8 cellular contexts compared by ENCODE assay signal in the genomic region with DNA sequence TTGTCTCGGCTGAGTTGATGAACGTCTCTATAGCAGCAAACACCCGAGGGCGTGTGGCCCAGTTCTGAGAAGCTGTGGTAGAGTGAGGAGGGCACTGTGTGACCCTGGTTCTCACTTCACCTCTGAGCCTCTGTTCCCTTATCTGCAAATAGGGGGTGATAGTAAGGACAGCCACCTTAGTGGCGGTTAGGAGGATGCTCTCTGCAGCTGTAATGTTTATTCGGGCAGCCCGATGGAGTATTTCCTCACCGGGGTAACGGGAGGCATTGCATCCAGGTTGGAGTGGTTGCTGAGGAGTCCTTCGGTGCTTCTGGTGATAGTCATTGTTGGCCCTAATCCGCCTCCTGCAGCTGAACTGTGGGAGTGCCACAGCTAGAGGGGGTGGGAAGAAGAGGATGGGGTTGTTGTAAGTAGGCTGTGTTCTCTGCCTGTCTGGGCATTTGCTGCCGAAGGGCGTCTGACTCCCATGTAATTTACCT. TPM values are rescaled to one million over a fixed set of nuclear protein-coding genes. Genes with fewer than 3 reads are reported as not detected.
DNase-seq lines count a peak whose midpoint lies in the region; ATAC-seq and TF ChIP-seq lines count a peak whose summit lies in the region.

No MANE protein-coding gene starts in this region.

- H3K79me2 ChIP-seq in neural cell (replicated peaks; ENCODE audit: insufficient read depth, low read length) = peaks cover 93% of the 10 kb centered on the region

- H3K4me2 ChIP-seq in neural cell (ENCODE audit: low read length) = no peak overlapping the region

- DNase-seq in AG09319 (ENCODE audit: extremely low read depth, low read depth) = no peak
- DNase-seq in LNCaP clone FGC (ENCODE audit: low read depth) = no peak
- DNase-seq in activated T-cell treated with anti-CD3 and anti-CD28 coated beads, Interleukin-2, amount 50 U/mL, for 72 hours = peak; percentile 37 to 42
- peak; percentile 57 for DNase-seq in fibroblast of gingiva (ENCODE audit: low read depth)
- DNase-seq in HPDE6-E6E7 (ENCODE audit: extremely low spot score) = no peak
- DNase-seq in HuH-7.5 (ENCODE audit: low spot score) = no peak

- no peak overlapping the region for H3K27ac ChIP-seq in neural cell (ENCODE audit: low read length)

- H3F3A ChIP-seq in neural cell (ENCODE audit: insufficient read depth, low read length, poor library complexity, severe bottlenecking) = no peaks in the 10 kb centered on the region

- H4K20me1 ChIP-seq in neural cell (ENCODE audit: insufficient read depth) = peaks cover 65% of the 10 kb centered on the region

- peak overlapping the region; percentile 84 to 86 for H3K4me3 Mint-ChIP-seq in activated T-cell treated with anti-CD3 and anti-CD28 coated beads, Interleukin-2, amount 50 U/mL, for 72 hours

- H3K4me3 ChIP-seq in LNCaP clone FGC (ENCODE audit: low read depth, low read length) (peak overlapping the region; percentile 30), neural cell (ENCODE audit: low read length) (peak overlapping the region; percentile 37)

- TF ChIP-seq CTCF in AG09319 (IDR thresholded peaks at IDR 0.05; ENCODE audit: low read depth, low read length) (peak; percentile 38), LNCaP clone FGC (IDR thresholded peaks at IDR 0.05; ENCODE audit: control insufficient read depth, extremely low read depth, insufficient read depth) (peak; percentile 27), neural cell (IDR thresholded peaks at IDR 0.05; ENCODE audit: poor library complexity, severe bottlenecking) (peak; percentile 24)

- no peaks in the 10 kb centered on the region for H3K9me3 Mint-ChIP-seq in activated T-cell treated with anti-CD3 and anti-CD28 coated beads, Interleukin-2, amount 50 U/mL, for 72 hours

- H3K9me2 ChIP-seq in neural cell (ENCODE audit: insufficient read depth, low read length) = no peaks in the 10 kb centered on the region

- H3K36me3 Mint-ChIP-seq in activated T-cell treated with anti-CD3 and anti-CD28 coated beads, Interleukin-2, amount 50 U/mL, for 72 hours (ENCODE audit: insufficient read depth in 2 of 2) = peaks cover 0 to 11% of the 10 kb centered on the region in 2 donors

- no peak overlapping the region for H2AFZ ChIP-seq in neural cell (ENCODE audit: low read depth, low read length)

- no peaks in the 10 kb centered on the region for H3K9me3 ChIP-seq in neural cell (ENCODE audit: low read length)

- peaks cover 96% of the 10 kb centered on the region for H3K4me1 Mint-ChIP-seq in activated T-cell treated with anti-CD3 and anti-CD28 coated beads, Interleukin-2, amount 50 U/mL, for 72 hours (ENCODE audit: low read depth)

- no peaks in the 10 kb centered on the region for H3K27me3 Mint-ChIP-seq in activated T-cell treated with anti-CD3 and anti-CD28 coated beads, Interleukin-2, amount 50 U/mL, for 72 hours (ENCODE audit: low read depth)

- TF ChIP-seq RAD21 in neural cell (conservative IDR thresholded peaks at IDR 0.05) = no peak

- no peaks in the 10 kb centered on the region for H3K27me3 ChIP-seq in neural cell (ENCODE audit: insufficient read depth, low read depth, low read length)

- no peaks in the 10 kb centered on the region for H3K36me3 ChIP-seq in neural cell (ENCODE audit: insufficient read depth, low read length)

- ATAC-seq in activated T-cell treated with anti-CD3 and anti-CD28 coated beads, Interleukin-2, amount 50 U/mL, for 72 hours (replicated peaks in 1 of 2) = peak; percentile 46 to 55
- ATAC-seq in GM19397 (IDR thresholded peaks at IDR 0.05; ENCODE audit: unreplicated experiment) = no peak

- H3K9ac ChIP-seq in neural cell (ENCODE audit: low read length) = no peak overlapping the region

- no peak for TF ChIP-seq EP300 in neural cell (conservative IDR thresholded peaks at IDR 0.05; ENCODE audit: poor library complexity, severe bottlenecking)

- peak overlapping the region; percentile 89 for H3K27ac Mint-ChIP-seq in activated T-cell treated with anti-CD3 and anti-CD28 coated beads, Interleukin-2, amount 50 U/mL, for 72 hours

TF ChIP-seq in neural cell, 6 proteins besides CTCF, POLR2A, EP300 and RAD21:
- no peak for TF ChIP-seq MXI1 (conservative IDR thresholded peaks at IDR 0.05; ENCODE audit: poor library complexity, severe bottlenecking)
- TF ChIP-seq POLR2AphosphoS5 (IDR thresholded peaks at IDR 0.05) = no peak
- TF ChIP-seq EZH2 (IDR thresholded peaks at IDR 0.05; ENCODE audit: borderline replicate concordance, insufficient read depth, low read length, poor library complexity, severe bottlenecking) = no peak
- TF ChIP-seq, protein P1, sequence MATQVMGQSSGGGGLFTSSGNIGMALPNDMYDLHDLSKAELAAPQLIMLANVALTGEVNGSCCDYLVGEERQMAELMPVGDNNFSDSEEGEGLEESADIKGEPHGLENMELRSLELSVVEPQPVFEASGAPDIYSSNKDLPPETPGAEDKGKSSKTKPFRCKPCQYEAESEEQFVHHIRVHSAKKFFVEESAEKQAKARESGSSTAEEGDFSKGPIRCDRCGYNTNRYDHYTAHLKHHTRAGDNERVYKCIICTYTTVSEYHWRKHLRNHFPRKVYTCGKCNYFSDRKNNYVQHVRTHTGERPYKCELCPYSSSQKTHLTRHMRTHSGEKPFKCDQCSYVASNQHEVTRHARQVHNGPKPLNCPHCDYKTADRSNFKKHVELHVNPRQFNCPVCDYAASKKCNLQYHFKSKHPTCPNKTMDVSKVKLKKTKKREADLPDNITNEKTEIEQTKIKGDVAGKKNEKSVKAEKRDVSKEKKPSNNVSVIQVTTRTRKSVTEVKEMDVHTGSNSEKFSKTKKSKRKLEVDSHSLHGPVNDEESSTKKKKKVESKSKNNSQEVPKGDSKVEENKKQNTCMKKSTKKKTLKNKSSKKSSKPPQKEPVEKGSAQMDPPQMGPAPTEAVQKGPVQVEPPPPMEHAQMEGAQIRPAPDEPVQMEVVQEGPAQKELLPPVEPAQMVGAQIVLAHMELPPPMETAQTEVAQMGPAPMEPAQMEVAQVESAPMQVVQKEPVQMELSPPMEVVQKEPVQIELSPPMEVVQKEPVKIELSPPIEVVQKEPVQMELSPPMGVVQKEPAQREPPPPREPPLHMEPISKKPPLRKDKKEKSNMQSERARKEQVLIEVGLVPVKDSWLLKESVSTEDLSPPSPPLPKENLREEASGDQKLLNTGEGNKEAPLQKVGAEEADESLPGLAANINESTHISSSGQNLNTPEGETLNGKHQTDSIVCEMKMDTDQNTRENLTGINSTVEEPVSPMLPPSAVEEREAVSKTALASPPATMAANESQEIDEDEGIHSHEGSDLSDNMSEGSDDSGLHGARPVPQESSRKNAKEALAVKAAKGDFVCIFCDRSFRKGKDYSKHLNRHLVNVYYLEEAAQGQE (IDR thresholded peaks at IDR 0.05; ENCODE audit: borderline replicate concordance) = no peak
- no peak for TF ChIP-seq TAF1 (IDR thresholded peaks at IDR 0.05; ENCODE audit: low read depth)
- TF ChIP-seq SMC3 (conservative IDR thresholded peaks at IDR 0.05; ENCODE audit: poor library complexity) = no peak

RNA-seq across cellular contexts. Expression of a gene that starts 13.9 kb away (rescaled TPM):
- 100 to 1,000 TPM; 179 to 214 TPM for total RNA-seq in activated T-cell treated with anti-CD3 and anti-CD28 coated beads, Interleukin-2, amount 50 U/mL, for 72 hours
- polyA plus RNA-seq in neural cell = 89.5 and 108 TPM in 2 replicates
- 272 and 284 TPM in 2 replicates for polyA minus RNA-seq in neural cell

Comparison
In these comparisons a context has a peak if more than half of its experiments do, and no peak if none do; other contexts are left out.
1. DNase-seq: peak in activated T-cell treated with anti-CD3 and anti-CD28 coated beads, Interleukin-2, amount 50 U/mL, for 72 hours (2 of 2) and fibroblast of gingiva (single experiment); none in AG09319 (single experiment), LNCaP clone FGC (single experiment), HPDE6-E6E7 (single experiment) and HuH-7.5 (single experiment).
2. Peak in every context shown above with its lines, with median percentiles within 50 percentile points of each other: CTCF ChIP-seq.